In genomic region chr10:29039091-29039490, GRCh38 we compare ENCODE assay signal across 22 cellular contexts.
DNase-seq lines count a peak whose midpoint lies in the region; ATAC-seq, FAIRE-seq and TF ChIP-seq lines count a peak whose summit lies in the region.
"Had no signal": no experiment of that assay in that cellular context is flagged by ENCODE, and none has a peak within 500 bp of the region (broad histone marks: within the 10 kb centered on the region; RNA-seq: fewer than 3 reads in every experiment).

No MANE protein-coding gene starts in this region.

- H3K9ac ChIP-seq in mesenchymal stem cell (ENCODE audit: low read length): no peak overlapping the region
- no peak overlapping the region for H3K9ac ChIP-seq in smooth muscle cell (ENCODE audit: low read depth)

- H3K79me2 ChIP-seq in smooth muscle cell (ENCODE audit: low read depth): no peaks in the 10 kb centered on the region

- peaks cover 12% of the 10 kb centered on the region for H3K9me3 Mint-ChIP-seq in chondrocyte (ENCODE audit: low read depth)

- H3K4me2 ChIP-seq in mesenchymal stem cell (ENCODE audit: low read length, poor library complexity, severe bottlenecking): no peak overlapping the region
- H3K4me2 ChIP-seq in smooth muscle cell: no peak overlapping the region

- no peak overlapping the region for H3K14ac ChIP-seq in mesenchymal stem cell (ENCODE audit: low read length in 2 of 2)

- H3K4ac ChIP-seq in mesenchymal stem cell (ENCODE audit: low read depth in 1 of 2, low read length in 2 of 2): no peak overlapping the region

- H3K27me3 ChIP-seq in BJ (ENCODE audit: control insufficient read depth, insufficient read depth, low read length): no peaks in the 10 kb centered on the region
- no peaks in the 10 kb centered on the region for H3K27me3 ChIP-seq in mesenchymal stem cell (ENCODE audit: control insufficient read depth in 1 of 2, insufficient read depth in 1 of 2, low read length in 2 of 2)
- H3K27me3 ChIP-seq in smooth muscle cell (ENCODE audit: low read depth): no peaks in the 10 kb centered on the region

- peak overlapping the region; percentile 82 for H2BK15ac ChIP-seq in mesenchymal stem cell (ENCODE audit: low read depth, poor library complexity, severe bottlenecking)

- DNase-seq in BJ (ENCODE audit: low read depth): peak; percentile 8
- no peak for DNase-seq in chondrocyte (ENCODE audit: low spot score)
- peak; percentile 19 for DNase-seq in mesenchymal stem cell
- no peak for DNase-seq in smooth muscle cell (lab: John Stamatoyannopoulos, UW; ENCODE audit: unreplicated experiment)
- DNase-seq in GM19239 (ENCODE audit: insufficient read length, low spot score): no peak
- DNase-seq in NCI-H1417 (lab: John Stamatoyannopoulos, UW): no peak
- DNase-seq: CD8-positive, alpha-beta memory T cell; DMS 273 treated with DMSO at 0.1 percent for 48 hours; DMS79 treated with DMSO at 0.1 percent for 48 hours; GF-D8; NCI-H1048; NCI-H1417 treated with DMSO at 0.1 percent for 48 hours; NCI-H1694 treated with DMSO at 0.1 percent for 48 hours; NCI-H2081; NCI-H2227 treated with DMSO at 0.1 percent for 48 hours; NCI-H526 treated with DMSO at 0.1 percent for 48 hours; SHP77 treated with DMSO at 0.1 percent for 48 hours had no signal

- H3K36me3 Mint-ChIP-seq in chondrocyte (ENCODE audit: low read depth): no peaks in the 10 kb centered on the region

- H3K23ac ChIP-seq in mesenchymal stem cell (ENCODE audit: low read length in 2 of 2): no peak overlapping the region

- H3F3A ChIP-seq in smooth muscle cell (ENCODE audit: low read depth): peaks cover 7% of the 10 kb centered on the region

- POLR2A ChIA-PET in BJ (lab: Charles Lee): no interaction called here

- H2AFZ ChIP-seq in mesenchymal stem cell (ENCODE audit: low read depth, low read length) (no peak overlapping the region), smooth muscle cell (ENCODE audit: low read depth) (peak overlapping the region; percentile 21)

- no peaks in the 10 kb centered on the region for H3K36me3 ChIP-seq in BJ (ENCODE audit: control insufficient read depth, insufficient read depth, low read length)
- no peaks in the 10 kb centered on the region for H3K36me3 ChIP-seq in mesenchymal stem cell (ENCODE audit: control insufficient read depth in 1 of 2, insufficient read depth in 2 of 2, low read depth in 1 of 2, low read length in 2 of 2)
- H3K36me3 ChIP-seq in smooth muscle cell (ENCODE audit: low read depth): no peaks in the 10 kb centered on the region

- H4K8ac ChIP-seq in mesenchymal stem cell (ENCODE audit: low read length): peak overlapping the region; percentile 39

- H4K20me1 ChIP-seq in smooth muscle cell (ENCODE audit: low read depth): no peaks in the 10 kb centered on the region

- H3K79me1 ChIP-seq in mesenchymal stem cell (replicated peaks; ENCODE audit: low read length, poor library complexity, severe bottlenecking): no peaks in the 10 kb centered on the region

- 88% methylated on average over 5 of the region's 5 CpGs for WGBS in mesenchymal stem cell
- 27% methylated on average over 5 of the region's 5 CpGs for WGBS in smooth muscle cell (ENCODE audit: low lambda C conversion rate)

- H3K4me1 ChIP-seq in mesenchymal stem cell (ENCODE audit: control insufficient read depth, insufficient read depth, low read depth, low read length) (peaks cover 7% of the 10 kb centered on the region), smooth muscle cell (ENCODE audit: low read depth) (no peaks in the 10 kb centered on the region)

- H3K4me1 Mint-ChIP-seq in chondrocyte (ENCODE audit: low read depth): peaks cover 32% of the 10 kb centered on the region
- H3K4me1 Mint-ChIP-seq: CD8-positive, alpha-beta memory T cell had no signal

- H3K27me3 Mint-ChIP-seq in chondrocyte (ENCODE audit: low read depth): no peaks in the 10 kb centered on the region

- H2AK5ac ChIP-seq in mesenchymal stem cell (ENCODE audit: low read length, severe bottlenecking): peak overlapping the region; percentile 33

- TF ChIP-seq CTCF in BJ (IDR thresholded peaks at IDR 0.05; ENCODE audit: insufficient read depth, low read depth, low read length) (no peak), chondrocyte (IDR thresholded peaks at IDR 0.05) (no peak), smooth muscle cell (IDR thresholded peaks at IDR 0.05; ENCODE audit: borderline replicate concordance, insufficient read depth, poor library complexity, severe bottlenecking) (no peak)

- H3K4me3 Mint-ChIP-seq in chondrocyte (ENCODE audit: unreplicated experiment): no peak overlapping the region
- H3K4me3 Mint-ChIP-seq: CD8-positive, alpha-beta memory T cell had no signal

- H3K9me3 ChIP-seq in mesenchymal stem cell (ENCODE audit: control insufficient read depth, low read length) (no peaks in the 10 kb centered on the region), smooth muscle cell (replicated peaks; ENCODE audit: low read depth) (no peaks in the 10 kb centered on the region)

- H2BK5ac ChIP-seq in mesenchymal stem cell (ENCODE audit: low read depth, low read length, poor library complexity, severe bottlenecking): no peak overlapping the region

- FAIRE-seq in GM19239 (lab: Jason Lieb, UNC): no peak
- FAIRE-seq: GM12891, H54 had no signal

- no peak for ATAC-seq in HG02973 (IDR thresholded peaks at IDR 0.05; ENCODE audit: unreplicated experiment)

- H3K27ac Mint-ChIP-seq in chondrocyte (ENCODE audit: unreplicated experiment): peak overlapping the region; percentile 80
- H3K27ac Mint-ChIP-seq: CD8-positive, alpha-beta memory T cell had no signal

- H2BK120ac ChIP-seq in mesenchymal stem cell (ENCODE audit: low read depth, low read length): no peak overlapping the region

- H2BK12ac ChIP-seq in mesenchymal stem cell (ENCODE audit: low read length in 2 of 2): peak overlapping the region in 1 of 2 experiments; percentile 0

- CTCF ChIA-PET in BJ (lab: Yijun Ruan, JAX): interaction anchor here (1.1 to 1.6 kb wide), 3 partner anchors 13 to 47 kb away, joined by 3 to 5 read pairs (median 3); no protein-coding TSS in a partner anchor

- peak overlapping the region; percentile 41 to 58 for H3K18ac ChIP-seq in mesenchymal stem cell (ENCODE audit: low read depth in 1 of 2, low read length in 2 of 2)

- H4K91ac ChIP-seq in mesenchymal stem cell (ENCODE audit: low read length): no peak overlapping the region

- H3K27ac ChIP-seq in mesenchymal stem cell (ENCODE audit: low read length, poor library complexity, severe bottlenecking): peak overlapping the region; percentile 2
- H3K27ac ChIP-seq in smooth muscle cell (ENCODE audit: low read depth): no peak overlapping the region
- H3K27ac ChIP-seq: C4-2B, HL-60 had no signal

- no peak overlapping the region for H3K4me3 ChIP-seq in BJ (ENCODE audit: low read depth, low read length)
- no peak overlapping the region for H3K4me3 ChIP-seq in mesenchymal stem cell (ENCODE audit: insufficient read depth in 1 of 2, low read depth in 1 of 2, low read length in 2 of 2)
- no peak overlapping the region for H3K4me3 ChIP-seq in smooth muscle cell

Comparison
In these comparisons a context has a peak if more than half of its experiments do, and no peak if none do; other contexts are left out.
1. DNase-seq: peak in BJ (single experiment) and mesenchymal stem cell (single experiment); none in chondrocyte (single experiment), smooth muscle cell (single experiment), GM19239 (single experiment) and NCI-H1417 (0 of 3).